Comparison of ENCODE assay signal across 10 cellular contexts in genomic region chr6:39882567-39882953, GRCh38. TPM values are rescaled to one million over a fixed set of nuclear protein-coding genes. Genes with fewer than 3 reads are reported as not detected.
A peak's percentile ranks its signal among the peaks of the same experiment; 100 is the strongest.
DNase-seq lines count a peak whose midpoint lies in the region; ATAC-seq and TF ChIP-seq lines count a peak whose summit lies in the region.
"Had no signal": no experiment of that assay in that cellular context is flagged by ENCODE, and none has a peak within 500 bp of the region (broad histone marks: within the 10 kb centered on the region; RNA-seq: fewer than 3 reads in every experiment).

No MANE protein-coding gene starts in this region.

- CTCF ChIA-PET in MCF 10A (lab: Yijun Ruan, JAX) = interaction anchor here (0.5 to 0.6 kb wide), 2 partner anchors 92 to 351 kb away, joined by 3 read pairs; no protein-coding TSS in a partner anchor

- H3K36me3 Mint-ChIP-seq in MCF 10A (ENCODE audit: insufficient read depth, unreplicated experiment) = no peaks in the 10 kb centered on the region

- H3K9me3 Mint-ChIP-seq in MCF 10A (ENCODE audit: unreplicated experiment) = no peaks in the 10 kb centered on the region
- H3K9me3 Mint-ChIP-seq: dendritic cell treated with granulocyte-macrophage colony-stimulating factor and Interleukin-4, amounts not matched to agents 40 ng/mL and 50 ng/mL, for 4 days; nephron progenitor cell had no signal

- TF ChIP-seq POLR2A in breast epithelium (IDR thresholded peaks at IDR 0.05) = no peak

- WGBS in aorta, 2 donors = 5 to 6% methylated on average over 8 of the region's 8 CpGs

- H3K27me3 ChIP-seq in breast epithelium (no peaks in the 10 kb centered on the region), aorta (ENCODE audit: control insufficient read depth in 1 of 2, insufficient read depth in 2 of 2, low read length in 1 of 2) (no peaks in the 10 kb centered on the region)

- H3K27ac Mint-ChIP-seq in MCF 10A (ENCODE audit: low read depth, unreplicated experiment) = no peak overlapping the region
- H3K27ac Mint-ChIP-seq: dendritic cell treated with granulocyte-macrophage colony-stimulating factor and Interleukin-4, amounts not matched to agents 40 ng/mL and 50 ng/mL, for 4 days; nephron progenitor cell had no signal

- DNase-seq in MCF 10A (ENCODE audit: unreplicated experiment) (peak; percentile 8), breast epithelium (ENCODE audit: low spot score in 2 of 2) (no peak), fibroblast of the aortic adventitia (ENCODE audit: low read depth) (peak; percentile 99), non-pigmented ciliary epithelial cell (ENCODE audit: low read depth) (peak; percentile 95), aorta (peak; percentile 90 to 93), SKM-1 treated with dmso at 0.1 percent for 144 hours (lab: John Stamatoyannopoulos, UW; ENCODE audit: unreplicated experiment) (no peak), NCI-H524 (lab: John Stamatoyannopoulos, UW) (no peak)
- DNase-seq: nephron progenitor cell had no signal

- BruUV-seq in MCF 10A (replicated peaks; lab: Mats Ljungman, UMichigan) = no TSS peak

- intact Hi-C loops in MCF 10A (cut with micrococcal nuclease) = no loop called here
- intact Hi-C loops in breast epithelium (cut with DNase I; ENCODE audit: low total_unique reads) = no loop called here
- intact Hi-C loops in aorta (cut with DNase I) = loop anchor here (10.0 kb wide), 2 partner anchors 158 to 538 kb away; partner anchors contain the start of gene KIF6 (in 1 of the 2)

- peak; percentile 74 for ATAC-seq in aorta (ENCODE audit: low FRiP score)
- ATAC-seq in GM21576 (IDR thresholded peaks at IDR 0.05; ENCODE audit: unreplicated experiment) = no peak

- H3K9me3 ChIP-seq in breast epithelium (no peaks in the 10 kb centered on the region), aorta (ENCODE audit: control insufficient read depth, low read length) (no peaks in the 10 kb centered on the region)

- H3K4me3 ChIP-seq in breast epithelium = no peak overlapping the region
- peak overlapping the region; percentile 7 for H3K4me3 ChIP-seq in fibroblast of the aortic adventitia (ENCODE audit: low read depth, low read length)
- H3K4me3 ChIP-seq in aorta (ENCODE audit: low read length in 2 of 2) = no peak overlapping the region

- no peak overlapping the region for H3K4me3 Mint-ChIP-seq in MCF 10A (ENCODE audit: unreplicated experiment)
- H3K4me3 Mint-ChIP-seq: dendritic cell treated with granulocyte-macrophage colony-stimulating factor and Interleukin-4, amounts not matched to agents 40 ng/mL and 50 ng/mL, for 4 days; nephron progenitor cell had no signal

- POLR2A ChIA-PET in MCF 10A (lab: Yijun Ruan, JAX) = no interaction called here

- peaks cover 4% of the 10 kb centered on the region for H3K4me1 Mint-ChIP-seq in MCF 10A (ENCODE audit: insufficient read depth, unreplicated experiment)

- H3K27ac ChIP-seq in breast epithelium (peak overlapping the region in 1 of 2 donors; percentile 57), aorta (ENCODE audit: low read depth in 1 of 2, low read length in 2 of 2) (peak overlapping the region; percentile 32 to 97)

- H3K4me1 ChIP-seq in breast epithelium = no peaks in the 10 kb centered on the region
- H3K4me1 ChIP-seq in aorta (ENCODE audit: control insufficient read depth in 1 of 2, insufficient read depth in 2 of 2, low read length in 2 of 2) = peaks cover 2 to 5% of the 10 kb centered on the region in 2 donors

- H3K36me3 ChIP-seq in breast epithelium (no peaks in the 10 kb centered on the region), aorta (ENCODE audit: control insufficient read depth in 1 of 2, insufficient read depth in 2 of 2, low read length in 1 of 2) (no peaks in the 10 kb centered on the region)

- no peaks in the 10 kb centered on the region for H3K27me3 Mint-ChIP-seq in MCF 10A (ENCODE audit: insufficient read depth, unreplicated experiment)

- TF ChIP-seq CTCF in MCF 10A (IDR thresholded peaks at IDR 0.05; ENCODE audit: unreplicated experiment) = no peak
- no peak for TF ChIP-seq CTCF in breast epithelium (IDR thresholded peaks at IDR 0.05)
- TF ChIP-seq CTCF in fibroblast of the aortic adventitia (IDR thresholded peaks at IDR 0.05; ENCODE audit: insufficient read depth, low read length) = no peak

RNA-seq across cellular contexts. Expression of gene MOCS1, which starts 51.7 kb away (rescaled TPM):
- total RNA-seq in MCF 10A (2022) (4.9 and 5.3 TPM in 2 replicates), breast epithelium (10 to 100 TPM; 23.6 to 78.9 (median 25.3) TPM), fibroblast of the aortic adventitia (ENCODE audit: low replicate concordance) (3.9 and 8.4 TPM in 2 replicates), aorta (10 to 100 TPM; 32.0 to 39.0 TPM)
- 10 to 100 TPM; 14.0 to 23.0 TPM for polyA plus RNA-seq in aorta

Comparison
In these comparisons a context has a peak if more than half of its experiments do, and no peak if none do; other contexts are left out.
1. DNase-seq: peak in MCF 10A (single experiment), fibroblast of the aortic adventitia (single experiment), non-pigmented ciliary epithelial cell (single experiment) and aorta (2 of 2); none in breast epithelium (0 of 2), SKM-1 treated with dmso at 0.1 percent for 144 hours (single experiment) and NCI-H524 (0 of 2).
2. intact Hi-C loops: an anchor here in aorta (10.0 kb wide); none called in MCF 10A and breast epithelium.